Comparison of ENCODE assay signal across 8 cellular contexts in genomic region chr10:45727421-45727965, GRCh38. TPM values are rescaled to one million over a fixed set of nuclear protein-coding genes. Genes with fewer than 3 reads are reported as not detected.
DNase-seq lines count a peak whose midpoint lies in the region; ATAC-seq and TF ChIP-seq lines count a peak whose summit lies in the region.
"Not testable (repeated sequence)": the region's sequence is repeated elsewhere in the genome, so short reads cannot be mapped to it uniquely, and the experiment has no call there.

No MANE protein-coding gene starts in this region.

- H3K27ac Mint-ChIP-seq in endothelial cell (ENCODE audit: unreplicated experiment): peak overlapping the region; percentile 89

- H3K4me1 ChIP-seq in liver (ENCODE audit: control insufficient read depth in 4 of 4, insufficient read depth in 4 of 4, low read length in 3 of 4): peaks cover 0 to 11% (median 8%) of the 10 kb centered on the region in 4 donors

- H3K9ac ChIP-seq in liver (ENCODE audit: low read depth in 1 of 2, low read length in 2 of 2): peak overlapping the region in 1 of 2 donors; percentile 54

- H3K36me3 ChIP-seq in KOPT-K1 (ENCODE audit: insufficient read depth, low read length); liver (ENCODE audit: control insufficient read depth in 4 of 4, insufficient read depth in 3 of 4, low read depth in 1 of 4, low read length in 3 of 4): not testable (repeated sequence)

- H3K27me3 ChIP-seq in liver (ENCODE audit: control insufficient read depth in 4 of 4, insufficient read depth in 4 of 4, low read length in 3 of 4): not testable (repeated sequence)

- H3K27me3 Mint-ChIP-seq in endothelial cell (ENCODE audit: unreplicated experiment): not testable (repeated sequence)

- H3K36me3 Mint-ChIP-seq in endothelial cell (ENCODE audit: low read depth, unreplicated experiment): not testable (repeated sequence)

- not testable (repeated sequence) for TF ChIP-seq CTCF in AG10803 (conservative IDR thresholded peaks at IDR 0.05; ENCODE audit: low read length); endothelial cell (IDR thresholded peaks at IDR 0.05; ENCODE audit: unreplicated experiment); liver (IDR thresholded peaks at IDR 0.05; ENCODE audit: low read depth, low read length, missing input control)

- not testable (repeated sequence) for H3K4me1 Mint-ChIP-seq in endothelial cell (ENCODE audit: unreplicated experiment)

- H3K27ac ChIP-seq in KOPT-K1 (ENCODE audit: low read depth, low read length, poor library complexity, severe bottlenecking): peak overlapping the region; percentile 41
- peak overlapping the region; percentile 66 to 73 for H3K27ac ChIP-seq in liver (ENCODE audit: low read depth in 1 of 2, low read length in 2 of 2)

- DNase-seq in AG10803 (ENCODE audit: low read depth); endothelial cell (ENCODE audit: low spot score); skeletal muscle cell (ENCODE audit: low read depth): not testable (repeated sequence)
- peak; percentile 23 to 29 for DNase-seq in activated T-cell treated with anti-CD3 and anti-CD28 coated beads, Interleukin-2, amount 50 U/mL, for 48 hours

- H3K9me3 ChIP-seq in KOPT-K1 (ENCODE audit: insufficient read depth, low read length, poor library complexity, severe bottlenecking); liver (ENCODE audit: control insufficient read depth in 4 of 4, low read length in 3 of 4): not testable (repeated sequence)

- peak overlapping the region; percentile 87 for H3K4me3 Mint-ChIP-seq in endothelial cell (ENCODE audit: unreplicated experiment)

- H3K4me3 ChIP-seq in AG10803 (ENCODE audit: low read length) (peak overlapping the region; percentile 65), liver (ENCODE audit: low read depth in 1 of 3, low read length in 3 of 3) (peak overlapping the region; percentile 79 to 91 (median 89)), skeletal muscle cell (ENCODE audit: low read depth, low read length) (peak overlapping the region; percentile 69)

- H3K9me3 Mint-ChIP-seq in endothelial cell (ENCODE audit: unreplicated experiment): not testable (repeated sequence)

- 2% methylated on average over 30 of the region's 45 CpGs for WGBS in liver

- TF ChIP-seq RAD21 in liver (IDR thresholded peaks at IDR 0.05): not testable (repeated sequence)

- ATAC-seq in GM19351 (IDR thresholded peaks at IDR 0.05; ENCODE audit: unreplicated experiment): peak; percentile 54
- ATAC-seq in HG02870 (IDR thresholded peaks at IDR 0.05; ENCODE audit: unreplicated experiment): peak; percentile 70

RNA-seq across cellular contexts. Expression of gene WASHC2C, which starts 0.4 kb away (rescaled TPM):
- total RNA-seq in endothelial cell (ENCODE audit: unreplicated experiment) (95.2 TPM), liver (10 to 100 TPM; 15.2 to 27.3 TPM)
- 1 to 10 TPM; 7.8 to 8.9 TPM for polyA plus RNA-seq in liver

RNA-seq across cellular contexts. Expression of gene ZFAND4, which starts 54.9 kb away (rescaled TPM):
- total RNA-seq in endothelial cell (ENCODE audit: unreplicated experiment) (11.9 TPM), liver (10 to 100 TPM; 11.4 to 15.7 TPM)
- polyA plus RNA-seq in liver: 1 to 10 TPM; 3.2 to 4.6 TPM
